Comparison of ENCODE assay signal across 27 cellular contexts in the genomic region with DNA sequence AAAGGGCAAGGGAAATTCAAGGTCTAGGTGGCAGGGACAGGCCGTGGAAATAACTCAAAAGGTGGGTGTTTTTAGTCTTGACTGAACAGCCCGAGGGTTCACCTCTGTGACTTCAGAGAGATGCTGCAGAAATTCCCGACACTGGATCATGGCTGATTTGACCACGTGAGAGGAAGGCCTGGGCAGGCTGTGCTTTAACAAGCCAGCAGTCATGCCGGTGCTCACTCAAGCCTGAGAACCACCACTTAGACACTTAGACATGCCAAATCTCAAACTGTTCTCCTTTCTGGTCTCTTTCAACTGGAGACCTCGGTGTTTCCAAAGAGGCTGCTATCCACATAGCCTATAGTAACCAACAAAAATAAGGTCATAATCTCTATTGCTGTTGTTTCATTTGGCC. TPM values are rescaled to one million over a fixed set of nuclear protein-coding genes. Genes with fewer than 3 reads are reported as not detected.
"Had no signal": no experiment of that assay in that cellular context is flagged by ENCODE, and none has a peak within 500 bp of the region (broad histone marks: within the 10 kb centered on the region; RNA-seq: fewer than 3 reads in every experiment).

No MANE protein-coding gene starts in this region.

- H3K9me3 Mint-ChIP-seq: activated CD4-positive, alpha-beta T cell treated with anti-CD3 and anti-CD28 coated beads, Interleukin-2, amount 10 ng/mL, durations not matched to agents 7 days and 5 days; activated naive CD4-positive, alpha-beta T cell treated with anti-CD3 and anti-CD28 coated beads, Interleukin-2, amount 50 U/mL, for 24 hours; activated T-cell treated with anti-CD3 and anti-CD28 coated beads, Interleukin-2, amount 50 U/mL, for 4 hours; memory B cell; naive B cell; neural crest cell; stimulated activated effector memory CD8-positive, alpha-beta T cell treated with anti-CD3 and anti-CD28 coated beads, Interleukin-12 subunit alpha, Interleukin-12 subunit beta, amount 100 ng/mL, for 72 hours; T-helper 1 cell treated with Interleukin-12 subunit alpha and Interleukin-12 subunit beta and Interleukin-4 antibody, amounts not matched to agents 30 μg/mL and 1 μg/mL, for 36 hours had no signal

- H3K27ac Mint-ChIP-seq: activated CD4-positive, alpha-beta T cell treated with anti-CD3 and anti-CD28 coated beads, Interleukin-2, amount 10 ng/mL, durations not matched to agents 7 days and 5 days; activated CD8-positive, alpha-beta T cell treated with anti-CD3 and anti-CD28 coated beads, Interleukin-2, amount 10 ng/mL, durations not matched to agents 7 days and 5 days; activated naive CD4-positive, alpha-beta T cell treated with anti-CD3 and anti-CD28 coated beads, Interleukin-2, amount 50 U/mL, for 24 hours; memory B cell; naive B cell; stimulated activated effector memory CD8-positive, alpha-beta T cell treated with anti-CD3 and anti-CD28 coated beads, Interleukin-12 subunit alpha, Interleukin-12 subunit beta, amount 100 ng/mL, for 72 hours; T-helper 1 cell treated with Interleukin-12 subunit alpha and Interleukin-12 subunit beta and Interleukin-4 antibody, amounts not matched to agents 30 μg/mL and 1 μg/mL, for 36 hours had no signal

- DNase-seq: activated CD4-positive, alpha-beta T cell treated with anti-CD3 and anti-CD28 coated beads, Interleukin-2, amount 10 ng/mL, durations not matched to agents 7 days and 5 days; activated CD8-positive, alpha-beta T cell treated with anti-CD3 and anti-CD28 coated beads, Interleukin-2, amount 10 ng/mL, durations not matched to agents 7 days and 5 days; activated effector memory CD4-positive, alpha-beta T cell treated with Interleukin-2 at 50 U/mL for 16 hours; activated T-cell treated with anti-CD3 and anti-CD28 coated beads, Interleukin-2, amount 50 U/mL, for 4 hours; adrenal gland; dorsolateral prefrontal cortex; foreskin fibroblast; hippocampal formation; islet precursor cell; mucosa of descending colon; naive B cell; stimulated activated CD4-positive, alpha-beta T cell treated with anti-CD3 and anti-CD28 coated beads, Interleukin-4, amount 100 ng/mL, for 24 hours; stomach had no signal

- H3K36me3 Mint-ChIP-seq: activated naive CD4-positive, alpha-beta T cell treated with anti-CD3 and anti-CD28 coated beads, Interleukin-2, amount 50 U/mL, for 24 hours; memory B cell; naive B cell; stimulated activated effector memory CD8-positive, alpha-beta T cell treated with anti-CD3 and anti-CD28 coated beads, Interleukin-12 subunit alpha, Interleukin-12 subunit beta, amount 100 ng/mL, for 72 hours had no signal

- H3K4me3 Mint-ChIP-seq: activated CD4-positive, alpha-beta T cell treated with anti-CD3 and anti-CD28 coated beads, Interleukin-2, amount 10 ng/mL, durations not matched to agents 7 days and 5 days; activated CD8-positive, alpha-beta T cell treated with anti-CD3 and anti-CD28 coated beads, Interleukin-2, amount 10 ng/mL, durations not matched to agents 7 days and 5 days; activated naive CD4-positive, alpha-beta T cell treated with anti-CD3 and anti-CD28 coated beads, Interleukin-2, amount 50 U/mL, for 24 hours; activated T-cell treated with anti-CD3 and anti-CD28 coated beads, Interleukin-2, amount 50 U/mL, for 4 hours; memory B cell; naive B cell; neural crest cell; stimulated activated effector memory CD8-positive, alpha-beta T cell treated with anti-CD3 and anti-CD28 coated beads, Interleukin-12 subunit alpha, Interleukin-12 subunit beta, amount 100 ng/mL, for 72 hours; T-helper 1 cell treated with Interleukin-12 subunit alpha and Interleukin-12 subunit beta and Interleukin-4 antibody, amounts not matched to agents 30 μg/mL and 1 μg/mL, for 36 hours had no signal

- ATAC-seq: activated CD4-positive, CD25-positive, alpha-beta regulatory T cell treated with anti-CD3 and anti-CD28 coated beads, Interleukin-2, amount 50 U/mL, for 24 hours; activated CD8-positive, alpha-beta T cell treated with anti-CD3 and anti-CD28 coated beads, Interleukin-2, amount 10 ng/mL, durations not matched to agents 7 days and 5 days; activated T-cell treated with anti-CD3 and anti-CD28 coated beads, Interleukin-2, amount 50 U/mL, for 4 hours; left lobe of liver; mucosa of descending colon; sciatic nerve had no signal

- H3K27ac ChIP-seq: adrenal gland, dorsolateral prefrontal cortex, stomach had no signal

- H3K4me1 Mint-ChIP-seq: activated CD4-positive, alpha-beta T cell treated with anti-CD3 and anti-CD28 coated beads, Interleukin-2, amount 10 ng/mL, durations not matched to agents 7 days and 5 days; activated naive CD4-positive, alpha-beta T cell treated with anti-CD3 and anti-CD28 coated beads, Interleukin-2, amount 50 U/mL, for 24 hours; memory B cell; naive B cell; stimulated activated effector memory CD8-positive, alpha-beta T cell treated with anti-CD3 and anti-CD28 coated beads, Interleukin-12 subunit alpha, Interleukin-12 subunit beta, amount 100 ng/mL, for 72 hours had no signal

RNA-seq across cellular contexts. Expression of gene TECTB, which starts 15.4 kb away (rescaled TPM):
- total RNA-seq: activated CD4-positive, alpha-beta T cell treated with anti-CD3 and anti-CD28 coated beads, Interleukin-2, amount 10 ng/mL, durations not matched to agents 7 days and 5 days; activated CD8-positive, alpha-beta T cell treated with anti-CD3 and anti-CD28 coated beads, Interleukin-2, amount 10 ng/mL, durations not matched to agents 7 days and 5 days; activated T-cell treated with anti-CD3 and anti-CD28 coated beads, Interleukin-2, amount 50 U/mL, for 4 hours; adrenal gland; bronchial epithelial cell; glomerular endothelial cell; mucosa of descending colon; neural crest cell; omental fat pad; posterior vena cava; sciatic nerve; smooth muscle cell; stomach; urinary bladder had no signal
